Comparison of ENCODE assay signal across 15 cellular contexts in genomic region chr10:90923111-90923731, GRCh38. TPM values are rescaled to one million over a fixed set of nuclear protein-coding genes. Genes with fewer than 3 reads are reported as not detected.
DNase-seq lines count a peak whose midpoint lies in the region; ATAC-seq and TF ChIP-seq lines count a peak whose summit lies in the region.
"Had no signal": no experiment of that assay in that cellular context is flagged by ENCODE, and none has a peak within 500 bp of the region (broad histone marks: within the 10 kb centered on the region; RNA-seq: fewer than 3 reads in every experiment).

No MANE protein-coding gene starts in this region.

- no peak overlapping the region for H3K23ac ChIP-seq in mesendoderm (ENCODE audit: low read length)

- ATAC-seq in Right ventricle myocardium inferior (no peak), GM23338 (no peak), gastrocnemius medialis (no peak), HG03460 (IDR thresholded peaks at IDR 0.05; ENCODE audit: unreplicated experiment) (no peak)
- ATAC-seq: CD8-positive, alpha-beta T cell; HCT116 had no signal

- H3K36me3 Mint-ChIP-seq in GM23338 (ENCODE audit: low read depth): no peaks in the 10 kb centered on the region
- H3K36me3 Mint-ChIP-seq: CD14-positive monocyte; CD8-positive, alpha-beta T cell had no signal

- H3K18ac ChIP-seq in mesendoderm (ENCODE audit: low read length): no peak overlapping the region

- H3K79me2 ChIP-seq in GM23338 (replicated peaks; ENCODE audit: insufficient read depth) (no peaks in the 10 kb centered on the region), mesendoderm (ENCODE audit: control insufficient read depth, insufficient read depth, low read length) (peaks cover 2% of the 10 kb centered on the region)

- H2AFZ ChIP-seq in GM23338: no peak overlapping the region

- H2BK120ac ChIP-seq in mesendoderm (ENCODE audit: low read depth, low read length): no peak overlapping the region

- no peak overlapping the region for H3K27ac Mint-ChIP-seq in GM23338
- H3K27ac Mint-ChIP-seq: CD14-positive monocyte; CD8-positive, alpha-beta T cell had no signal

- no peak overlapping the region for H3K4me3 ChIP-seq in left ventricle myocardium inferior
- H3K4me3 ChIP-seq in GM23338: no peak overlapping the region
- H3K4me3 ChIP-seq in mesendoderm (ENCODE audit: low read length): no peak overlapping the region
- no peak overlapping the region for H3K4me3 ChIP-seq in gastrocnemius medialis
- H3K4me3 ChIP-seq in BE2C (ENCODE audit: low read depth, low read length): no peak overlapping the region

- H3K4me3 Mint-ChIP-seq in GM23338: no peak overlapping the region
- H3K4me3 Mint-ChIP-seq: CD14-positive monocyte; CD8-positive, alpha-beta T cell had no signal

- H3K27ac ChIP-seq in left ventricle myocardium inferior (replicated peaks) (peak overlapping the region; percentile 82), GM23338 (ENCODE audit: low read depth) (no peak overlapping the region), mesendoderm (ENCODE audit: low read depth, low read length) (no peak overlapping the region), gastrocnemius medialis (peak overlapping the region; percentile 78 to 87 (median 84))

- peaks cover 3% of the 10 kb centered on the region; the same call in 1 of the 3 replicates for H3K9me3 Mint-ChIP-seq in GM23338
- H3K9me3 Mint-ChIP-seq: CD8-positive, alpha-beta T cell had no signal

- no peaks in the 10 kb centered on the region for H3K27me3 ChIP-seq in left ventricle myocardium inferior (ENCODE audit: low read depth)
- peaks cover 96% of the 10 kb centered on the region for H3K27me3 ChIP-seq in GM23338 (ENCODE audit: insufficient read depth)
- peaks cover 12% of the 10 kb centered on the region for H3K27me3 ChIP-seq in mesendoderm (ENCODE audit: insufficient read depth, low read length, poor library complexity)
- H3K27me3 ChIP-seq in gastrocnemius medialis: no peaks in the 10 kb centered on the region
- H3K27me3 ChIP-seq in BE2C: no peaks in the 10 kb centered on the region

- H3K9ac ChIP-seq in mesendoderm (ENCODE audit: low read length): no peak overlapping the region

- H3K4ac ChIP-seq in mesendoderm (ENCODE audit: low read depth, low read length): no peak overlapping the region

- peaks cover 11% of the 10 kb centered on the region for H3K36me3 ChIP-seq in left ventricle myocardium inferior
- H3K36me3 ChIP-seq in GM23338 (ENCODE audit: insufficient read depth): no peaks in the 10 kb centered on the region
- no peaks in the 10 kb centered on the region for H3K36me3 ChIP-seq in mesendoderm (ENCODE audit: control insufficient read depth, insufficient read depth, low read length)
- H3K36me3 ChIP-seq in gastrocnemius medialis: no peaks in the 10 kb centered on the region
- H3K36me3 ChIP-seq in BE2C: no peaks in the 10 kb centered on the region

- H3K9me3 ChIP-seq in left ventricle myocardium inferior (replicated peaks) (no peaks in the 10 kb centered on the region), gastrocnemius medialis (no peaks in the 10 kb centered on the region), BE2C (no peaks in the 10 kb centered on the region)

- no peak overlapping the region for H2AK5ac ChIP-seq in mesendoderm (ENCODE audit: low read length)

- DNase-seq in left ventricle myocardium inferior (no peak), Right ventricle myocardium inferior (ENCODE audit: missing footprints) (no peak), GM23338 (ENCODE audit: low spot score) (no peak), mesendoderm (no peak), gastrocnemius medialis (no peak), NCI-H2107 treated with DMSO at 0.1 percent for 48 hours (lab: John Stamatoyannopoulos, UW; ENCODE audit: unreplicated experiment) (no peak), BE2C (no peak)
- DNase-seq: 8988T; ACHN; CD8-positive, alpha-beta T cell; COR-L47; GF-D8 had no signal

- H3K79me1 ChIP-seq in mesendoderm (ENCODE audit: low read length): no peaks in the 10 kb centered on the region

- peaks cover 98% of the 10 kb centered on the region for H3K27me3 Mint-ChIP-seq in GM23338 (ENCODE audit: insufficient read depth, low read depth, poor library complexity)

- H4K20me1 ChIP-seq in GM23338 (replicated peaks; ENCODE audit: insufficient read depth): peaks cover 19% of the 10 kb centered on the region

- H3F3A ChIP-seq in GM23338 (replicated peaks; ENCODE audit: low read depth): no peaks in the 10 kb centered on the region

- no CpG with 5 or more reads among the region's 2 CpGs for WGBS in mesendoderm (ENCODE audit: extremely low coverage, insufficient coverage, low lambda C conversion rate)

- H3K4me1 Mint-ChIP-seq in GM23338: peaks cover 3% of the 10 kb centered on the region; the same call in 1 of the 3 replicates

- H3K4me1 ChIP-seq in left ventricle myocardium inferior (peaks cover 7% of the 10 kb centered on the region), GM23338 (ENCODE audit: insufficient read depth) (no peaks in the 10 kb centered on the region), mesendoderm (ENCODE audit: control insufficient read depth, low read depth, low read length) (peaks cover 19% of the 10 kb centered on the region), gastrocnemius medialis (peaks cover 47 to 48% of the 10 kb centered on the region in 2 donors), BE2C (no peaks in the 10 kb centered on the region; the same call in 1 of the 2 replicates)

- TF ChIP-seq CTCF in left ventricle myocardium inferior (IDR thresholded peaks at IDR 0.05; ENCODE audit: borderline replicate concordance) (no peak), GM23338 (conservative IDR thresholded peaks at IDR 0.05; ENCODE audit: low read depth in 2 of 2) (no peak), gastrocnemius medialis (IDR thresholded peaks at IDR 0.05 in 4 of 5, conservative IDR thresholded peaks at IDR 0.05 in 1 of 5) (no peak), BE2C (IDR thresholded peaks at IDR 0.05; ENCODE audit: low read depth, low read length) (no peak)

- H4K8ac ChIP-seq in mesendoderm (ENCODE audit: low read depth, low read length): no peak overlapping the region

- intact Hi-C loops in left ventricle myocardium inferior (cut with micrococcal nuclease) (no loop called here), Right ventricle myocardium inferior (cut with DNase I) (no loop called here), gastrocnemius medialis (cut with DNase I; ENCODE audit: low total_unique reads) (loop anchor here (5.0 kb wide), 1 partner anchor 709 kb away; the partner anchor contains the start of gene PPP1R3C)

- no peak overlapping the region for H4K5ac ChIP-seq in mesendoderm (ENCODE audit: low read length)

- in situ Hi-C loops in gastrocnemius medialis (cut with MboI; ENCODE audit: low sequenced_read_pairs in 4 of 4): no loop called here

- TF ChIP-seq POLR2A in gastrocnemius medialis (IDR thresholded peaks at IDR 0.05): no peak

- H2BK5ac ChIP-seq in mesendoderm (ENCODE audit: low read length): no peak overlapping the region

- no peak overlapping the region for H2BK15ac ChIP-seq in mesendoderm (replicated peaks; ENCODE audit: low read depth)

- H3K56ac ChIP-seq in mesendoderm (ENCODE audit: low read length): peak overlapping the region; percentile 20

- no peaks in the 10 kb centered on the region for H3K9me2 ChIP-seq in GM23338 (ENCODE audit: insufficient read depth)

- H3K4me2 ChIP-seq in GM23338 (no peak overlapping the region), mesendoderm (ENCODE audit: low read length) (no peak overlapping the region)

TF ChIP-seq in GM23338, 12 proteins besides CTCF, POLR2A, EP300 and RAD21 (continues in another document):
- peak; percentile 39 for TF ChIP-seq EZH2 (IDR thresholded peaks at IDR 0.05; ENCODE audit: low read depth, unreplicated experiment)

RNA-seq across cellular contexts. Expression of gene ANKRD1, which starts 2.3 kb away (rescaled TPM):
- total RNA-seq in left ventricle myocardium inferior (2,047 TPM), Right ventricle myocardium inferior (2,249 TPM), gastrocnemius medialis (100 to 1,000 TPM in 2 of 4 donors, 10 to 100 TPM in 2; 18.6 to 168 (median 98.5) TPM)
- total RNA-seq in GM23338 (2014; rRNA removed; shearing (Covaris generic)): not detected in 2 replicates
- polyA plus RNA-seq in GM23338 (2016; fragmentation: Nextera tagmentation; extraction: Ambion mirVana): 0.10 TPM in 1 of 2 replicates, not detected in the other
- 65.5 TPM for polyA plus RNA-seq in mesendoderm (2013, experiment 1 of 2)
- polyA plus RNA-seq in mesendoderm (2013, experiment 2 of 2): 62.4 TPM
- polyA plus RNA-seq in BE2C (2012; ENCODE audit: insufficient read depth, insufficient read length, low read depth): not detected
- total RNA-seq: CD8-positive, alpha-beta T cell had no signal
- polyA plus RNA-seq: CD14-positive monocyte had no signal

RNA-seq across cellular contexts. Expression of gene RPP30, which starts 51.4 kb away (rescaled TPM):
- total RNA-seq in left ventricle myocardium inferior (31.6 TPM), Right ventricle myocardium inferior (36.7 TPM), gastrocnemius medialis (10 to 100 TPM; 20.4 to 44.9 (median 31.3) TPM)
- 74.1 and 89.7 TPM in 2 replicates for total RNA-seq in GM23338 (2014; rRNA removed; shearing (Covaris generic))
- 139 and 142 TPM in 2 replicates for polyA plus RNA-seq in GM23338 (2016; fragmentation: Nextera tagmentation; extraction: Ambion mirVana)
- 97.5 TPM for polyA plus RNA-seq in mesendoderm (2013, experiment 1 of 2)
- polyA plus RNA-seq in mesendoderm (2013, experiment 2 of 2): 96.2 TPM
- polyA plus RNA-seq in BE2C (2012; ENCODE audit: insufficient read depth, insufficient read length, low read depth): 44.6 TPM

Comparison
In these comparisons a context has a peak if more than half of its experiments do, and no peak if none do; other contexts are left out.
1. H3K27ac ChIP-seq: peak in left ventricle myocardium inferior (single experiment) and gastrocnemius medialis (4 of 4); none in GM23338 (single experiment) and mesendoderm (single experiment).
2. RNA of gene ANKRD1, which starts 2.3 kb away (total RNA-seq): 2,249 TPM in Right ventricle myocardium inferior (single experiment), 2,047 TPM in left ventricle myocardium inferior (single experiment) and 18.6 to 168 TPM in gastrocnemius medialis; not detected in GM23338; every median in the first group is over 10 times any median in the second.